2 cellular contexts compared by ENCODE assay signal in the genomic region with DNA sequence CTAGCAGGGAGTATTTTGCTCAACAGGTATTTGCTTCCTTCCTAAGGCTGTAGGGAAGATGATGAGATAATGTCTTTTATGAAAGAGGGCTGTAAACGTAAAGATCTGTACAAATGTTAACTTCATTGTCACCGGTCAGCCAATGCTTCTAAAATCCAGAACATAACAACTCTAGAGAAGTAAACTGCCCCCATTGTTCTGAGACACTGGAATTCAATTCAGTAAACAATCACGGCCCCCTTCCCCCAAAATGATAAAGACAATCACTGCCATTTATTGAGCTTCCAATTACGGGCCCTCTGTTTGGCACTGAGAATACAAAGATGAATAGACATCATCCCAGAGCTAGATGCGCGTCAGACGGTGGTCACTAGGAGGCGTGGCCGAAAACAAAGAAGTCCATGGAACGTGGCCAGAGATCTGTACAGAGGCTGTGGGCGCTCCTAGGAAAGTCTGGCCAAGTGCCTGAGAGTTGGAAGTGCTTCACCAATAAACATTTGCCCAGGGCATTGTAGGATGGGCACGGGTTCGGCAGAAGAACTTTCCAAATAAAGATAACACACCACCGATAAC.
TF ChIP-seq lines count a peak whose summit lies in the region.

No MANE protein-coding gene starts in this region.

TF ChIP-seq in HEK293, 187 proteins besides CTCF, POLR2A, EP300 and RAD21 (continues in another document):
- TF ChIP-seq TRIM28 (IDR thresholded peaks at IDR 0.05; ENCODE audit: borderline replicate concordance, low read length) (no peak), ZNF112 (tag by site-specific recombination; IDR thresholded peaks at IDR 0.05) (no peak), ZNF747 (tag by site-specific recombination; IDR thresholded peaks at IDR 0.05) (no peak), HIC1 (tag by site-specific recombination; IDR thresholded peaks at IDR 0.05) (no peak), ZSCAN18 (tag by site-specific recombination; IDR thresholded peaks at IDR 0.05) (no peak), KLF9 (tag by site-specific recombination; IDR thresholded peaks at IDR 0.05; ENCODE audit: low read depth) (0 out of 2 replicates have a peak, but pooled peaks have one; percentile 41), ZNF394 (tag by site-specific recombination; IDR thresholded peaks at IDR 0.05; ENCODE audit: borderline replicate concordance) (no peak), ZNF530 (tag by site-specific recombination; IDR thresholded peaks at IDR 0.05; ENCODE audit: low read depth) (no peak), HOXC10 (CRISPR knock-in tag; IDR thresholded peaks at IDR 0.05) (no peak), GLIS2 (tag by site-specific recombination; IDR thresholded peaks at IDR 0.05) (no peak), HOXD13 (CRISPR knock-in tag; IDR thresholded peaks at IDR 0.05; ENCODE audit: borderline replicate concordance) (no peak), ZNF560 (tag by site-specific recombination; IDR thresholded peaks at IDR 0.05; ENCODE audit: borderline replicate concordance) (no peak), ZNF658 (tag by site-specific recombination; IDR thresholded peaks at IDR 0.05) (no peak), ZNF175 (tag by site-specific recombination; IDR thresholded peaks at IDR 0.05) (no peak), ZNF366 (tag by site-specific recombination; conservative IDR thresholded peaks at IDR 0.05) (no peak), ZBTB20 (tag by site-specific recombination; IDR thresholded peaks at IDR 0.05) (no peak), AEBP2 (tag by site-specific recombination; IDR thresholded peaks at IDR 0.05; ENCODE audit: borderline replicate concordance) (no peak), ZNF660 (tag by site-specific recombination; IDR thresholded peaks at IDR 0.05) (peak; percentile 18; the same call in 1 of the 2 replicates), SCRT2 (tag by site-specific recombination; IDR thresholded peaks at IDR 0.05) (peak; percentile 53; the same call in 1 of the 2 replicates)
- TF ChIP-seq, protein P1, sequence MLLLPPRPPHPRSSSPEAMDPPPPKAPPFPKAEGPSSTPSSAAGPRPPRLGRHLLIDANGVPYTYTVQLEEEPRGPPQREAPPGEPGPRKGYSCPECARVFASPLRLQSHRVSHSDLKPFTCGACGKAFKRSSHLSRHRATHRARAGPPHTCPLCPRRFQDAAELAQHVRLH (tag by site-specific recombination; IDR thresholded peaks at IDR 0.05), result no peak
- TF ChIP-seq, protein P2, sequence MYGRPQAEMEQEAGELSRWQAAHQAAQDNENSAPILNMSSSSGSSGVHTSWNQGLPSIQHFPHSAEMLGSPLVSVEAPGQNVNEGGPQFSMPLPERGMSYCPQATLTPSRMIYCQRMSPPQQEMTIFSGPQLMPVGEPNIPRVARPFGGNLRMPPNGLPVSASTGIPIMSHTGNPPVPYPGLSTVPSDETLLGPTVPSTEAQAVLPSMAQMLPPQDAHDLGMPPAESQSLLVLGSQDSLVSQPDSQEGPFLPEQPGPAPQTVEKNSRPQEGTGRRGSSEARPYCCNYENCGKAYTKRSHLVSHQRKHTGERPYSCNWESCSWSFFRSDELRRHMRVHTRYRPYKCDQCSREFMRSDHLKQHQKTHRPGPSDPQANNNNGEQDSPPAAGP (tag by site-specific recombination; IDR thresholded peaks at IDR 0.05), result no peak
- TF ChIP-seq, protein P3, sequence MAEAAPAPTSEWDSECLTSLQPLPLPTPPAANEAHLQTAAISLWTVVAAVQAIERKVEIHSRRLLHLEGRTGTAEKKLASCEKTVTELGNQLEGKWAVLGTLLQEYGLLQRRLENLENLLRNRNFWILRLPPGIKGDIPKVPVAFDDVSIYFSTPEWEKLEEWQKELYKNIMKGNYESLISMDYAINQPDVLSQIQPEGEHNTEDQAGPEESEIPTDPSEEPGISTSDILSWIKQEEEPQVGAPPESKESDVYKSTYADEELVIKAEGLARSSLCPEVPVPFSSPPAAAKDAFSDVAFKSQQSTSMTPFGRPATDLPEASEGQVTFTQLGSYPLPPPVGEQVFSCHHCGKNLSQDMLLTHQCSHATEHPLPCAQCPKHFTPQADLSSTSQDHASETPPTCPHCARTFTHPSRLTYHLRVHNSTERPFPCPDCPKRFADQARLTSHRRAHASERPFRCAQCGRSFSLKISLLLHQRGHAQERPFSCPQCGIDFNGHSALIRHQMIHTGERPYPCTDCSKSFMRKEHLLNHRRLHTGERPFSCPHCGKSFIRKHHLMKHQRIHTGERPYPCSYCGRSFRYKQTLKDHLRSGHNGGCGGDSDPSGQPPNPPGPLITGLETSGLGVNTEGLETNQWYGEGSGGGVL (tag by site-specific recombination; IDR thresholded peaks at IDR 0.05), result no peak

TF ChIP-seq in endothelial cell of umbilical vein, 7 proteins besides CTCF, POLR2A, EP300 and RAD21:
- TF ChIP-seq POLR2AphosphoS5 (IDR thresholded peaks at IDR 0.05; ENCODE audit: insufficient read depth, low read depth, low read length), result peak; percentile 71
- no peak for TF ChIP-seq FOS (IDR thresholded peaks at IDR 0.05; ENCODE audit: borderline replicate concordance, insufficient read depth, low read length)
- TF ChIP-seq EZH2 (IDR thresholded peaks at IDR 0.05; ENCODE audit: borderline replicate concordance, low read depth, low read length, severe bottlenecking), result no peak
- no peak for TF ChIP-seq GATA2 (IDR thresholded peaks at IDR 0.05; ENCODE audit: insufficient read depth, insufficient read length, low read depth, low read length)
TF ChIP-seq in endothelial cell of umbilical vein: peak in this region for 1.
